Comparison of ENCODE assay signal across 14 cellular contexts in the genomic region with DNA sequence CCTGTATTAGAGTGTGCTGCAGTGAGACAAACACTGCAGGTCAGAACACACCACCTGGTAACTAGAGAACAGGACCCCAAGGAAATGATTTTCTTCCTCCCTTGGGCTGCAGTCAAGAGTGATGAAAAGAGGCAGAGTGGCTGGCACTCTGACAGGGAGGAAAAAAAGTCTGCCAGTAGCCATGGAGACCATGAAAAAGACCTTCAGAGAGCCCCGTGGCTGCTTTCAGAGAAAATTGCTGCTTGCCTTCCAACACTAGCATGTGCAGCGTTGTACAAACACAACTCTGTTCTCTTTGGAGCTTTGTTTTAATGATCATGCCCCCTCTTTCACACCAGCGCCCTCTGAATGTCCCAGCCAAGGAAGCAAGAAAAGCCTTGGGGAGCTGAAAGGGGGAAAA.
DNase-seq lines count a peak whose midpoint lies in the region; ATAC-seq and TF ChIP-seq lines count a peak whose summit lies in the region.
"Had no signal": no experiment of that assay in that cellular context is flagged by ENCODE, and none has a peak within 500 bp of the region (broad histone marks: within the 10 kb centered on the region; RNA-seq: fewer than 3 reads in every experiment).

No MANE protein-coding gene starts in this region.

- CTCF ChIA-PET in naive thymus-derived CD4-positive, alpha-beta T cell (lab: Charles Lee): interaction anchor here (0.6 to 1.6 kb wide), 3 partner anchors 36 to 70 kb away, joined by 3 to 4 read pairs (median 3); no protein-coding TSS in a partner anchor

- peak overlapping the region in 1 of 10 donors; percentile 23 for H3K4me3 Mint-ChIP-seq in naive thymus-derived CD4-positive, alpha-beta T cell
- H3K4me3 Mint-ChIP-seq: activated CD4-positive, alpha-beta T cell treated with anti-CD3 and anti-CD28 coated beads for 36 hours had no signal

- intact Hi-C loops in Right ventricle myocardium inferior (cut with DNase I) (no loop called here), right cardiac atrium (cut with DNase I) (no loop called here)
- intact Hi-C loops in naive thymus-derived CD4-positive, alpha-beta T cell (cut with micrococcal nuclease): no loop called here

- no peak for TF ChIP-seq CTCF in choroid plexus epithelial cell (conservative IDR thresholded peaks at IDR 0.05; ENCODE audit: low read depth, low read length)

- H3K27me3 Mint-ChIP-seq in naive thymus-derived CD4-positive, alpha-beta T cell: peaks cover 0 to 2% (median 0%) of the 10 kb centered on the region in 5 donors
- H3K27me3 Mint-ChIP-seq: activated CD4-positive, alpha-beta T cell treated with anti-CD3 and anti-CD28 coated beads for 36 hours had no signal

- H3K27ac Mint-ChIP-seq in naive thymus-derived CD4-positive, alpha-beta T cell: peak overlapping the region in 6 of 9 donors; percentile 29 to 86 (median 71)
- H3K27ac Mint-ChIP-seq: activated CD4-positive, alpha-beta T cell treated with anti-CD3 and anti-CD28 coated beads for 36 hours had no signal

- no peak overlapping the region for H3K27ac ChIP-seq in right cardiac atrium (ENCODE audit: low read length)
- no peak overlapping the region for H3K27ac ChIP-seq in naive thymus-derived CD4-positive, alpha-beta T cell (ENCODE audit: low read depth, low read length)
- H3K27ac ChIP-seq: SK-N-MC had no signal

- peak; percentile 50 for ATAC-seq in Right ventricle myocardium inferior
- no peak for ATAC-seq in right cardiac atrium
- ATAC-seq in naive thymus-derived CD4-positive, alpha-beta T cell: no peak
- ATAC-seq in HG03571 (IDR thresholded peaks at IDR 0.05; ENCODE audit: unreplicated experiment): no peak
- ATAC-seq: activated CD4-positive, alpha-beta T cell treated with anti-CD3 and anti-CD28 coated beads for 36 hours had no signal

- H3K9me3 ChIP-seq in right cardiac atrium (ENCODE audit: control insufficient read depth, low read length) (no peaks in the 10 kb centered on the region), HAP-1 (no peaks in the 10 kb centered on the region)
- H3K9me3 ChIP-seq in naive thymus-derived CD4-positive, alpha-beta T cell (ENCODE audit: control insufficient read depth in 2 of 3, low read length in 3 of 3): no peaks in the 10 kb centered on the region
- H3K9me3 ChIP-seq: tibial nerve had no signal

- no peaks in the 10 kb centered on the region for H3K36me3 ChIP-seq in naive thymus-derived CD4-positive, alpha-beta T cell (ENCODE audit: control insufficient read depth in 2 of 3, insufficient read depth in 3 of 3, low read length in 3 of 3)
- no peaks in the 10 kb centered on the region for H3K36me3 ChIP-seq in HAP-1 (replicated peaks)
- H3K36me3 ChIP-seq: tibial nerve had no signal

- POLR2A ChIA-PET in naive thymus-derived CD4-positive, alpha-beta T cell (lab: Charles Lee): interaction anchor here (0.8 to 1.5 kb wide), 7 partner anchors 10 to 179 kb away, joined by 3 to 5 read pairs (median 3); partner anchors contain the start of gene IL6ST

- H3K9me3 Mint-ChIP-seq in naive thymus-derived CD4-positive, alpha-beta T cell: no peaks in the 10 kb centered on the region

- H3K4me3 ChIP-seq in right cardiac atrium (ENCODE audit: low read length): no peak overlapping the region
- no peak overlapping the region for H3K4me3 ChIP-seq in choroid plexus epithelial cell (ENCODE audit: low read depth, low read length)
- no peak overlapping the region for H3K4me3 ChIP-seq in naive thymus-derived CD4-positive, alpha-beta T cell (ENCODE audit: low read length)
- no peak overlapping the region for H3K4me3 ChIP-seq in HAP-1
- H3K4me3 ChIP-seq: SK-N-MC, tibial nerve had no signal

- no peaks in the 10 kb centered on the region for H3K27me3 ChIP-seq in right cardiac atrium (ENCODE audit: control insufficient read depth, insufficient read depth)
- no peaks in the 10 kb centered on the region for H3K27me3 ChIP-seq in naive thymus-derived CD4-positive, alpha-beta T cell (ENCODE audit: control insufficient read depth in 2 of 2, insufficient read depth in 2 of 2, low read length in 2 of 2)
- no peaks in the 10 kb centered on the region for H3K27me3 ChIP-seq in HAP-1 (ENCODE audit: low read depth)
- H3K27me3 ChIP-seq: tibial nerve had no signal

- 45% methylated on average over 3 of the region's 3 CpGs for WGBS in right cardiac atrium

- H3K4me1 Mint-ChIP-seq in naive thymus-derived CD4-positive, alpha-beta T cell: peaks cover 29 to 84% (median 71%) of the 10 kb centered on the region in 7 donors

- DNase-seq in Right ventricle myocardium inferior (ENCODE audit: missing footprints) (no peak), right cardiac atrium (no peak), choroid plexus epithelial cell (ENCODE audit: low read depth) (peak; percentile 61), ureter (ENCODE audit: low spot score) (peak; percentile 33), HAP-1 (ENCODE audit: low spot score in 2 of 2) (no peak), DMS 273 treated with DMSO at 0.1 percent for 48 hours (lab: John Stamatoyannopoulos, UW) (no peak)
- DNase-seq in naive thymus-derived CD4-positive, alpha-beta T cell: no peak
- DNase-seq: activated CD4-positive, alpha-beta T cell treated with anti-CD3 and anti-CD28 coated beads for 36 hours; activated gamma-delta T cell; MM.1S; NCI-H524 treated with DMSO at 0.1 percent for 48 hours had no signal

- H3K36me3 Mint-ChIP-seq in naive thymus-derived CD4-positive, alpha-beta T cell: peaks cover 0 to 5% (median 0%) of the 10 kb centered on the region in 5 donors

- in situ Hi-C loops in HAP-1 (cut with MboI; ENCODE audit: low sequenced_read_pairs): no loop called here

- H3K4me1 ChIP-seq in right cardiac atrium (ENCODE audit: control insufficient read depth, insufficient read depth, low read length) (no peaks in the 10 kb centered on the region), HAP-1 (peaks cover 4% of the 10 kb centered on the region; the same call in 1 of the 2 replicates)
- peaks cover 0 to 42% of the 10 kb centered on the region in 2 donors for H3K4me1 ChIP-seq in naive thymus-derived CD4-positive, alpha-beta T cell (ENCODE audit: control insufficient read depth in 2 of 2, insufficient read depth in 2 of 2, low read length in 2 of 2)

Comparison
In these comparisons a context has a peak if more than half of its experiments do, and no peak if none do; other contexts are left out.
1. DNase-seq: peak in choroid plexus epithelial cell (single experiment) and ureter (single experiment); none in Right ventricle myocardium inferior (single experiment), right cardiac atrium (0 of 3), naive thymus-derived CD4-positive, alpha-beta T cell (0 of 9), HAP-1 (0 of 2) and DMS 273 treated with DMSO at 0.1 percent for 48 hours (single experiment).